ENCODE assay signal across 8 cellular contexts in the genomic region with DNA sequence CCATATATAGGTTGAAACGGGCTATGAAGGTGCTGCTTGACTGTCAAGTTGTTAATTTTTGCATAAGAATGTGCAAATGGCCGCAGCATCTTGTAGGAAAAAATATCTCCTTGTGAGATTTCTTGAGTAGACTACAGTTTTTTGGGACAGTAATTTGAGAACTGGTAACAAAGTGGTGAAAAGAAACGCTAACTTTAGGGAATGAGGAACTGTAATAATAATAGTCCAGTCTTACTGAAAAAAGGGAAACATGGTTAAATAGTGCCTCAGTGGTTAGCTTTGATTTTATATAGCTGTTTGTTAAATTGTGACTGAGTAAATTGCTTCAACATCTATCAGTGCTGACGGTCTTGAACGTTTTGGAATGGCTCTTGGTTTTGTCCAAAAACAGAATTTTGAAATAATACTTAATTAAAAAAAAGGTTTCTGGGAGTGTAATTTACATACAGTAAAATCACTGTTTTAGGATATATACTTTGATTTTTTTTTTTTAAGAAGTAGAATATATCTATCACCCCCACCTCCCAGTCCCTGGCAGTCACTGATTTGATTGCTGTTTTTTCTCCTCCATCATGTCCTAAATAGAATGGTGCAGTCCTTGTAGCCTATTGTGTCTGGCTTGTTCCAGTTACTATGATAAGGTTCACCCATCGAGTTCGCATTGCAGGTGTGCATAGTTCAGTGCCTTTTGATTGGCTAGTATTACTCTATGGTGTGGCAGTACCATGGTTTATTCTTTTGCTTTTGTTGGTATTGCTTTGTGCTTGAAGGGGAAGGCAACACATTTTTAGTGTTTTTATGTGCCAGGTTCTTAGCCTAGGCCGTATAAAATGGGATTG. TPM values are rescaled to one million over a fixed set of nuclear protein-coding genes. Genes with fewer than 3 reads are reported as not detected.
DNase-seq lines count a peak whose midpoint lies in the region; ATAC-seq, FAIRE-seq and TF ChIP-seq lines count a peak whose summit lies in the region.

No MANE protein-coding gene starts in this region.

- H3K36me3 ChIP-seq in HepG2 (replicated peaks in 1 of 2; ENCODE audit: control insufficient read depth in 1 of 2, insufficient read depth in 2 of 2, low read length in 2 of 2) (peaks cover 9 to 27% of the 10 kb centered on the region in 2 experiments; a peak in 4 of 5 replicates), tibial artery (peaks cover 0 to 5% (median 0%) of the 10 kb centered on the region in 3 donors)

- no peak for ATAC-seq in activated naive CD8-positive, alpha-beta T cell treated with anti-CD3 and anti-CD28 coated beads, Interleukin-2, amount 10 ng/mL, durations not matched to agents 7 days and 5 days (ENCODE audit: low read depth)
- ATAC-seq in HepG2 (no peak), HG03045 (IDR thresholded peaks at IDR 0.05; ENCODE audit: unreplicated experiment) (no peak), sciatic nerve (no peak), GM21390 (IDR thresholded peaks at IDR 0.05; ENCODE audit: unreplicated experiment) (no peak)

- FAIRE-seq in HepG2 (lab: Jason Lieb, UNC): no peak

- peaks cover 66% of the 10 kb centered on the region for H4K20me1 ChIP-seq in HepG2 (ENCODE audit: insufficient read depth, low read length)

- H3K4me3 ChIP-seq in HepG2 (replicated peaks in 1 of 3; ENCODE audit: insufficient read depth in 1 of 3, low read depth in 2 of 3, low read length in 3 of 3): peak overlapping the region; percentile 95 to 98 (median 98); a peak in 5 of 6 replicates
- H3K4me3 ChIP-seq in tibial artery: peak overlapping the region; percentile 65 to 84

- no peaks in the 10 kb centered on the region; a peak in 1 of 5 replicates for H3K27me3 ChIP-seq in HepG2 (ENCODE audit: control insufficient read depth in 1 of 2, insufficient read depth in 2 of 2, low read length in 2 of 2)
- no peaks in the 10 kb centered on the region for H3K27me3 ChIP-seq in tibial artery

- H3K4me1 Mint-ChIP-seq in activated naive CD4-positive, alpha-beta T cell treated with anti-CD3 and anti-CD28 coated beads for 36 hours (ENCODE audit: low read depth): peaks cover 55% of the 10 kb centered on the region
- H3K4me1 Mint-ChIP-seq in activated naive CD8-positive, alpha-beta T cell treated with anti-CD3 and anti-CD28 coated beads, Interleukin-2, amount 10 ng/mL, durations not matched to agents 7 days and 5 days: peaks cover 45% of the 10 kb centered on the region

- H3K9ac ChIP-seq in HepG2 (ENCODE audit: insufficient read depth, low read depth, low read length): peak overlapping the region; percentile 97; the same call in 1 of the 2 replicates

- H3K9me3 Mint-ChIP-seq in activated naive CD4-positive, alpha-beta T cell treated with anti-CD3 and anti-CD28 coated beads for 36 hours: no peaks in the 10 kb centered on the region
- no peaks in the 10 kb centered on the region for H3K9me3 Mint-ChIP-seq in activated naive CD8-positive, alpha-beta T cell treated with anti-CD3 and anti-CD28 coated beads, Interleukin-2, amount 10 ng/mL, durations not matched to agents 7 days and 5 days

- BruUV-seq in HepG2 (replicated peaks; lab: Mats Ljungman, UMichigan): no TSS peak

- H3K27me3 Mint-ChIP-seq in activated naive CD4-positive, alpha-beta T cell treated with anti-CD3 and anti-CD28 coated beads for 36 hours (ENCODE audit: low read depth): no peaks in the 10 kb centered on the region
- no peaks in the 10 kb centered on the region for H3K27me3 Mint-ChIP-seq in activated naive CD8-positive, alpha-beta T cell treated with anti-CD3 and anti-CD28 coated beads, Interleukin-2, amount 10 ng/mL, durations not matched to agents 7 days and 5 days

- H3K27ac ChIP-seq in HepG2 (ENCODE audit: extremely low read length, insufficient read depth, low read length) (no peak overlapping the region), tibial artery (peak overlapping the region in 1 of 2 donors; percentile 98)

- DNase-seq in activated naive CD4-positive, alpha-beta T cell treated with anti-CD3 and anti-CD28 coated beads for 36 hours: no peak
- no peak for DNase-seq in activated naive CD4-positive, alpha-beta T cell treated with anti-CD3 and anti-CD28 coated beads, Interleukin-2, amount 50 U/mL, for 16 hours
- DNase-seq in activated naive CD8-positive, alpha-beta T cell treated with anti-CD3 and anti-CD28 coated beads, Interleukin-2, amount 10 ng/mL, durations not matched to agents 7 days and 5 days: no peak
- DNase-seq in HepG2 (ENCODE audit: low spot score) (no peak), tibial artery (no peak), sciatic nerve (ENCODE audit: low spot score) (no peak)

- H3K27ac Mint-ChIP-seq in activated naive CD4-positive, alpha-beta T cell treated with anti-CD3 and anti-CD28 coated beads for 36 hours: peak overlapping the region; percentile 92
- H3K27ac Mint-ChIP-seq in activated naive CD8-positive, alpha-beta T cell treated with anti-CD3 and anti-CD28 coated beads, Interleukin-2, amount 10 ng/mL, durations not matched to agents 7 days and 5 days: peak overlapping the region; percentile 83

- no peak for TF ChIP-seq POLR2A in HepG2 (IDR thresholded peaks at IDR 0.05; ENCODE audit: insufficient read depth in 1 of 2, low read depth in 2 of 2, low read length in 2 of 2)

- H2AFZ ChIP-seq in HepG2 (ENCODE audit: low read length): no peak overlapping the region

- H3K36me3 Mint-ChIP-seq in activated naive CD4-positive, alpha-beta T cell treated with anti-CD3 and anti-CD28 coated beads for 36 hours (ENCODE audit: low read depth): peaks cover 45% of the 10 kb centered on the region
- H3K36me3 Mint-ChIP-seq in activated naive CD8-positive, alpha-beta T cell treated with anti-CD3 and anti-CD28 coated beads, Interleukin-2, amount 10 ng/mL, durations not matched to agents 7 days and 5 days: peaks cover 43% of the 10 kb centered on the region

- no peak for TF ChIP-seq CTCF in HepG2 (CRISPR knock-in tag; IDR thresholded peaks at IDR 0.05)
- TF ChIP-seq CTCF in tibial artery (IDR thresholded peaks at IDR 0.05): no peak

- peak overlapping the region; percentile 98 for H3K4me2 ChIP-seq in HepG2 (ENCODE audit: low read depth, low read length)

- H3K9me3 ChIP-seq in HepG2 (ENCODE audit: low read length): no peaks in the 10 kb centered on the region
- H3K9me3 ChIP-seq in tibial artery: no peaks in the 10 kb centered on the region

- 24% methylated on average over 8 of the region's 8 CpGs for WGBS in HepG2 (ENCODE audit: low lambda C conversion rate)

- CTCF ChIA-PET in activated naive CD4-positive, alpha-beta T cell treated with anti-CD3 and anti-CD28 coated beads for 36 hours (lab: Charles Lee): interaction anchor here (0.7 kb wide), 1 partner anchor 438 kb away, joined by 3 read pairs; no protein-coding TSS in a partner anchor
- CTCF ChIA-PET in HepG2 (lab: Yijun Ruan, JAX; ENCODE audit: low intra/inter-chr PET ratio, low total read pairs): no interaction called here

- peak overlapping the region; percentile 94 for H3K4me3 Mint-ChIP-seq in activated naive CD4-positive, alpha-beta T cell treated with anti-CD3 and anti-CD28 coated beads for 36 hours
- H3K4me3 Mint-ChIP-seq in activated naive CD8-positive, alpha-beta T cell treated with anti-CD3 and anti-CD28 coated beads, Interleukin-2, amount 10 ng/mL, durations not matched to agents 7 days and 5 days: peak overlapping the region; percentile 98

- POLR2A ChIA-PET in activated naive CD8-positive, alpha-beta T cell treated with anti-CD3 and anti-CD28 coated beads, Interleukin-2, amount 10 ng/mL, durations not matched to agents 7 days and 5 days (lab: Charles Lee): interaction anchor here (0.7 to 3.6 kb wide), 3 partner anchors 20 to 226 kb away, joined by 3 to 44 read pairs (median 11); partner anchors contain the start of gene CARHSP1
- POLR2A ChIA-PET in HepG2 (lab: Yijun Ruan, JAX): interaction anchor here (1.1 to 3.2 kb wide), 2 partner anchors 19 to 225 kb away, joined by 3 to 17 read pairs; partner anchors contain the start of gene CARHSP1

- intact Hi-C loops in activated naive CD4-positive, alpha-beta T cell treated with anti-CD3 and anti-CD28 coated beads for 36 hours (cut with micrococcal nuclease): loop anchor here (1.0 to 5.0 kb wide), 3 partner anchors 8 to 47 kb away; no protein-coding TSS in a partner anchor
- intact Hi-C loops in HepG2 (cut with micrococcal nuclease; ENCODE audit: unreplicated experiment): loop anchor here (5.0 to 10.0 kb wide), 6 partner anchors 47 to 419 kb away; partner anchors contain the start of genes ABAT, CARHSP1 and LITAFD
- intact Hi-C loops in tibial artery (cut with DNase I; ENCODE audit: low total_unique reads): loop anchor here (5.0 to 10.0 kb wide), 2 partner anchors 132 to 229 kb away; partner anchors contain the start of genes CARHSP1 and USP7
- intact Hi-C loops in sciatic nerve (cut with DNase I): no loop called here

- peaks cover 77% of the 10 kb centered on the region for H3K4me1 ChIP-seq in HepG2 (ENCODE audit: insufficient read depth, low read length)
- peaks cover 0 to 71% (median 53%) of the 10 kb centered on the region in 4 donors for H3K4me1 ChIP-seq in tibial artery

- TF ChIP-seq RAD21 in HepG2 (CRISPR knock-in tag; IDR thresholded peaks at IDR 0.05): no peak

- peaks cover 76% of the 10 kb centered on the region for H3K79me2 ChIP-seq in HepG2 (ENCODE audit: insufficient read depth, low read length)

- in situ Hi-C loops in HepG2 (cut with HindIII; ENCODE audit: extremely low pct_ligation_motif_present, low pct_unique_long_range_greater_than_20kb): no loop called here

- TF ChIP-seq EP300 in HepG2 (IDR thresholded peaks at IDR 0.05; ENCODE audit: low read depth in 2 of 2, low read length in 2 of 2): no peak
- no peak for TF ChIP-seq EP300 in HepG2 (CRISPR knock-in tag; IDR thresholded peaks at IDR 0.05; ENCODE audit: borderline replicate concordance)

RNA-seq across cellular contexts. Expression of gene HAPSTR1, which starts 2.8 kb away (rescaled TPM):
- 10 to 100 TPM; 41.2 to 42.6 TPM for total RNA-seq in activated naive CD4-positive, alpha-beta T cell treated with anti-CD3 and anti-CD28 coated beads for 36 hours
- total RNA-seq in activated naive CD8-positive, alpha-beta T cell treated with anti-CD3 and anti-CD28 coated beads, Interleukin-2, amount 10 ng/mL, durations not matched to agents 7 days and 5 days: 10 to 100 TPM; 71.6 to 72.2 TPM
- 83.2 and 98.4 TPM in 2 replicates for total RNA-seq in HepG2 (2016; rRNA removed; fragmentation: Illumina TruSeq; extraction: Trizol)
- total RNA-seq in HepG2 (2016; cell fraction: cytosol; rRNA removed; fragmentation: Illumina TruSeq; extraction: Trizol; ENCODE audit: low read depth): 7.8 and 8.2 TPM in 2 replicates
- 84.4 and 87.6 TPM in 2 replicates for total RNA-seq in HepG2 (2016; cell fraction: insoluble cytoplasmic fraction; rRNA removed; fragmentation: Illumina TruSeq; extraction: Trizol)
- 37.9 and 42.3 TPM in 2 replicates for total RNA-seq in HepG2 (2016; cell fraction: membrane; rRNA removed; fragmentation: Illumina TruSeq; extraction: Trizol)
- 61.0 and 71.2 TPM in 2 replicates for total RNA-seq in HepG2 (2016; cell fraction: nucleus; rRNA removed; fragmentation: Illumina TruSeq; extraction: Trizol)
- 23.6 and 25.2 TPM in 2 replicates for polyA plus RNA-seq in HepG2 (2011; rRNA removed)
- polyA plus RNA-seq in HepG2 (2011; cell fraction: cytosol; rRNA removed): 10.9 and 17.5 TPM in 2 replicates
- polyA plus RNA-seq in HepG2 (2011; cell fraction: nucleus; rRNA removed): 18.7 and 24.1 TPM in 2 replicates
- polyA plus RNA-seq in HepG2 (2012): 23.7 and 25.0 TPM in 2 replicates
- polyA plus RNA-seq in HepG2 (2016; cell fraction: cytosol; fragmentation: Illumina TruSeq; extraction: Trizol; ENCODE audit: low read depth): 2.8 and 3.6 TPM in 2 replicates
- polyA plus RNA-seq in HepG2 (2016; cell fraction: insoluble cytoplasmic fraction; fragmentation: Illumina TruSeq; extraction: Trizol; ENCODE audit: low read depth): 37.1 and 37.6 TPM in 2 replicates
- 13.0 and 13.5 TPM in 2 replicates for polyA plus RNA-seq in HepG2 (2016; cell fraction: membrane; fragmentation: Illumina TruSeq; extraction: Trizol; ENCODE audit: low read depth)
- polyA plus RNA-seq in HepG2 (2016; cell fraction: nucleus; fragmentation: Illumina TruSeq; extraction: Trizol; ENCODE audit: insufficient read depth, low read depth): 44.6 and 47.8 TPM in 2 replicates
- 32.6 and 37.5 TPM in 2 replicates for polyA minus RNA-seq in HepG2 (2011; rRNA and poly(A)+ RNA removed; ENCODE audit: low replicate concordance)
- polyA minus RNA-seq in HepG2 (2011; cell fraction: cytosol; rRNA and poly(A)+ RNA removed): 34.0 and 41.8 TPM in 2 replicates
- polyA minus RNA-seq in HepG2 (2011; cell fraction: nucleus; rRNA and poly(A)+ RNA removed): 81.2 and 89.8 TPM in 2 replicates
- total RNA-seq in sciatic nerve: 54.4 TPM
